9 cellular contexts compared by ENCODE assay signal in genomic region chr21:43304206-43304605, GRCh38.
"Had no signal": no experiment of that assay in that cellular context is flagged by ENCODE, and none has a peak within 500 bp of the region (broad histone marks: within the 10 kb centered on the region; RNA-seq: fewer than 3 reads in every experiment).

No MANE protein-coding gene starts in this region.

- ATAC-seq: esophagus mucosa; natural killer cell treated with Interleukin-12 subunit alpha and Interleukin-12 subunit beta and Interleukin-15 and Interleukin-18, amount 100 ng/mL, for 72 hours; psoas muscle; SK-N-SH treated with all-trans-retinoic acid at 6 μM for 48 hours; WTC11 had no signal

- H3K9me3 Mint-ChIP-seq: natural killer cell treated with Interleukin-12 subunit alpha and Interleukin-12 subunit beta and Interleukin-15 and Interleukin-18, amount 100 ng/mL, for 72 hours; WTC11 had no signal

- H3K27me3 ChIP-seq: tibial nerve had no signal

- H3K4me3 ChIP-seq: psoas muscle, tibial nerve had no signal

- H3K27me3 Mint-ChIP-seq: natural killer cell treated with Interleukin-12 subunit alpha and Interleukin-12 subunit beta and Interleukin-15 and Interleukin-18, amount 100 ng/mL, for 72 hours had no signal

- H3K27ac ChIP-seq: psoas muscle had no signal

- H3K9me3 ChIP-seq: psoas muscle, tibial nerve had no signal

- H3K36me3 ChIP-seq: tibial nerve had no signal

- H3K4me1 Mint-ChIP-seq: WTC11 had no signal

- H3K4me3 Mint-ChIP-seq: natural killer cell treated with Interleukin-12 subunit alpha and Interleukin-12 subunit beta and Interleukin-15 and Interleukin-18, amount 100 ng/mL, for 72 hours; WTC11 had no signal

- H3K27ac Mint-ChIP-seq: natural killer cell treated with Interleukin-12 subunit alpha and Interleukin-12 subunit beta and Interleukin-15 and Interleukin-18, amount 100 ng/mL, for 72 hours; WTC11 had no signal

- DNase-seq: activated CD4-positive, alpha-beta T cell treated with anti-CD3 and anti-CD28 coated beads, Interleukin-2, amount 50 U/mL, for 1 hour; amygdala; mesenchymal stem cell had no signal

- H3K36me3 Mint-ChIP-seq: natural killer cell treated with Interleukin-12 subunit alpha and Interleukin-12 subunit beta and Interleukin-15 and Interleukin-18, amount 100 ng/mL, for 72 hours; WTC11 had no signal

- H3K4me1 ChIP-seq: psoas muscle had no signal
